In genomic region chr4:7367894-7368293, GRCh38 we compare ENCODE assay signal across 18 cellular contexts.
DNase-seq lines count a peak whose midpoint lies in the region; ATAC-seq, FAIRE-seq and TF ChIP-seq lines count a peak whose summit lies in the region.
"Had no signal": no experiment of that assay in that cellular context is flagged by ENCODE, and none has a peak within 500 bp of the region (broad histone marks: within the 10 kb centered on the region; RNA-seq: fewer than 3 reads in every experiment).

No MANE protein-coding gene starts in this region.

- peaks cover 6% of the 10 kb centered on the region for H3K27me3 Mint-ChIP-seq in brain

- no peak overlapping the region for H3K4me3 ChIP-seq in sigmoid colon

- no peaks in the 10 kb centered on the region for H3K36me3 Mint-ChIP-seq in brain
- H3K36me3 Mint-ChIP-seq: CD8-positive, alpha-beta memory T cell had no signal

- DNase-seq in AG20443 (ENCODE audit: low spot score) (peak; percentile 32), D721Med (ENCODE audit: insufficient read length, low spot score) (peak; percentile 75), sigmoid colon (peak; percentile 46), GM20000 (ENCODE audit: low spot score) (no peak), NCI-H510A treated with DMSO at 0.1 percent for 48 hours (lab: John Stamatoyannopoulos, UW) (no peak)
- DNase-seq: ACHN; BE2C; CD8-positive, alpha-beta memory T cell; DMS 273 treated with DMSO at 0.1 percent for 48 hours; NCI-H1105 treated with DMSO at 0.1 percent for 48 hours; NCI-H187 treated with DMSO at 0.1 percent for 48 hours; NCI-H526; SHP77 had no signal

- H3K27me3 ChIP-seq in sigmoid colon, result peaks cover 0 to 18% (median 0%) of the 10 kb centered on the region in 3 donors
- H3K27me3 ChIP-seq: BE2C had no signal

- TF ChIP-seq CTCF in D721Med (IDR thresholded peaks at IDR 0.05; ENCODE audit: insufficient read depth, missing control alignments) (no peak), brain (conservative IDR thresholded peaks at IDR 0.05) (no peak), sigmoid colon (IDR thresholded peaks at IDR 0.05) (no peak), GM20000 (IDR thresholded peaks at IDR 0.05; ENCODE audit: extremely low read depth, missing control alignments) (no peak)

- TF ChIP-seq EP300 in sigmoid colon (IDR thresholded peaks at IDR 0.05), result no peak

- H3K27ac Mint-ChIP-seq in brain, result peak overlapping the region in 4 of 5 experiments; percentile 33 to 94 (median 76)
- H3K27ac Mint-ChIP-seq: CD8-positive, alpha-beta memory T cell had no signal

- peaks cover 90% of the 10 kb centered on the region for H3K4me1 Mint-ChIP-seq in brain
- H3K4me1 Mint-ChIP-seq: CD8-positive, alpha-beta memory T cell had no signal

- H3K9me3 ChIP-seq in sigmoid colon, result no peaks in the 10 kb centered on the region
- H3K9me3 ChIP-seq: BE2C had no signal

- WGBS in sigmoid colon, 2 donors, result 56 to 64% methylated on average over 7 of the region's 7 CpGs

- no peaks in the 10 kb centered on the region for H3K36me3 ChIP-seq in sigmoid colon
- H3K36me3 ChIP-seq: BE2C had no signal

- H3K9me3 Mint-ChIP-seq in brain, result peaks cover 0 to 4% (median 0%) of the 10 kb centered on the region in 5 experiments
- H3K9me3 Mint-ChIP-seq: CD8-positive, alpha-beta memory T cell had no signal

- no peak for ATAC-seq in HG03520 (IDR thresholded peaks at IDR 0.05; ENCODE audit: unreplicated experiment)
- ATAC-seq: SK-N-SH treated with all-trans-retinoic acid at 6 μM for 48 hours had no signal

- peak overlapping the region in 2 of 5 experiments; percentile 24 to 32 for H3K4me3 Mint-ChIP-seq in brain
- H3K4me3 Mint-ChIP-seq: CD8-positive, alpha-beta memory T cell had no signal

- no peak for TF ChIP-seq POLR2A in sigmoid colon (IDR thresholded peaks at IDR 0.05)

- no peak overlapping the region for H3K27ac ChIP-seq in sigmoid colon
- H3K27ac ChIP-seq: KMS-11 had no signal

- FAIRE-seq in D721Med (lab: Jason Lieb, UNC), result no peak
- FAIRE-seq: H54 had no signal

- intact Hi-C loops in sigmoid colon (cut with DNase I), result no loop called here

- H3K4me1 ChIP-seq in sigmoid colon, result peaks cover 0 to 39% (median 16%) of the 10 kb centered on the region in 4 donors

Comparison
In these comparisons a context has a peak if more than half of its experiments do, and no peak if none do; other contexts are left out.
1. DNase-seq: peak in AG20443 (single experiment), D721Med (single experiment) and sigmoid colon (single experiment); none in GM20000 (single experiment) and NCI-H510A treated with DMSO at 0.1 percent for 48 hours (single experiment).